ENCODE assay signal across 1 cellular context in the genomic region with DNA sequence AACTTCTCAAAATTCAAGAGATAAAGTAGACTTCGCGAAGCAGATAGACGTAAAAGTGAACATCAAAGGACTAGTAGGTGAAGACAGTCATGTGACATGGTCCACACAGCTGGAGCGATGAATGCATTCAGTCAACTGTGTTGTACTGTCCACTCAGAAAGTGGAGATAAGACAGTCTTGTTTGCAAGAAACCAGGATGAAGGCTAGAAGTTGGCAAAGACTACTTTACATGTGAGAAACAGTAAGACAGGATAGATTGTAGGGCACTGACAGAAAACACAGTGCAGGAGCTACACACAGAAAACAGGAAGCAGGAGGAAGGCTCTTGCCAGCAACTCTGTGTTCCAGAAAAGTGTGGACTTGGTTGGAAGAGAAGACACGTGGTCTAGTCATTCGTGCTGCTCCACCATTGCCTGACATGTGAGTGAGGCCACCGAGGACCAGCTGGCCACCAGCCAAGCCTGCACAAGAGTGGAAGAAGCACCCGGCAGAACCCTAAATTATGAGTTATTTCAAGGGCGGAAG.
TF ChIP-seq lines count a peak whose summit lies in the region.

No MANE protein-coding gene starts in this region.

TF ChIP-seq in liver, 16 proteins besides CTCF, POLR2A, EP300 and RAD21:
- TF ChIP-seq GABPA (IDR thresholded peaks at IDR 0.05 in 1 of 2, conservative IDR thresholded peaks at IDR 0.05 in 1 of 2) (no peak), JUND (IDR thresholded peaks at IDR 0.05) (no peak), FOXA2 (IDR thresholded peaks at IDR 0.05) (no peak), HNF4A (conservative IDR thresholded peaks at IDR 0.05) (no peak), SP1 (IDR thresholded peaks at IDR 0.05) (no peak), MAX (IDR thresholded peaks at IDR 0.05) (no peak), FOXA1 (IDR thresholded peaks at IDR 0.05) (no peak), NR2F2 (IDR thresholded peaks at IDR 0.05) (no peak), RXRA (IDR thresholded peaks at IDR 0.05) (no peak), REST (IDR thresholded peaks at IDR 0.05) (no peak), HNF4G (IDR thresholded peaks at IDR 0.05) (no peak), EGR1 (IDR thresholded peaks at IDR 0.05; ENCODE audit: low read depth in 2 of 2) (no peak)
- TF ChIP-seq, protein P1, sequence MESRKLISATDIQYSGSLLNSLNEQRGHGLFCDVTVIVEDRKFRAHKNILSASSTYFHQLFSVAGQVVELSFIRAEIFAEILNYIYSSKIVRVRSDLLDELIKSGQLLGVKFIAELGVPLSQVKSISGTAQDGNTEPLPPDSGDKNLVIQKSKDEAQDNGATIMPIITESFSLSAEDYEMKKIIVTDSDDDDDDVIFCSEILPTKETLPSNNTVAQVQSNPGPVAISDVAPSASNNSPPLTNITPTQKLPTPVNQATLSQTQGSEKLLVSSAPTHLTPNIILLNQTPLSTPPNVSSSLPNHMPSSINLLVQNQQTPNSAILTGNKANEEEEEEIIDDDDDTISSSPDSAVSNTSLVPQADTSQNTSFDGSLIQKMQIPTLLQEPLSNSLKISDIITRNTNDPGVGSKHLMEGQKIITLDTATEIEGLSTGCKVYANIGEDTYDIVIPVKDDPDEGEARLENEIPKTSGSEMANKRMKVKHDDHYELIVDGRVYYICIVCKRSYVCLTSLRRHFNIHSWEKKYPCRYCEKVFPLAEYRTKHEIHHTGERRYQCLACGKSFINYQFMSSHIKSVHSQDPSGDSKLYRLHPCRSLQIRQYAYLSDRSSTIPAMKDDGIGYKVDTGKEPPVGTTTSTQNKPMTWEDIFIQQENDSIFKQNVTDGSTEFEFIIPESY (IDR thresholded peaks at IDR 0.05): no peak
